2 cellular contexts compared by ENCODE assay signal in genomic region chr2:157296958-157297357, GRCh38.
TF ChIP-seq lines count a peak whose summit lies in the region.

No MANE protein-coding gene starts in this region.

TF ChIP-seq in WTC11, 78 proteins besides CTCF, POLR2A, EP300 and RAD21 (continued from another document):
- TF ChIP-seq ZNF121 (CRISPR knock-in tag; IDR thresholded peaks at IDR 0.05), result no peak
- no peak for TF ChIP-seq AR (CRISPR knock-in tag; IDR thresholded peaks at IDR 0.05)
- no peak for TF ChIP-seq E2F1 (CRISPR knock-in tag; IDR thresholded peaks at IDR 0.05)
- no peak for TF ChIP-seq ATF6 (CRISPR knock-in tag; IDR thresholded peaks at IDR 0.05)
- TF ChIP-seq NR1H2 (CRISPR knock-in tag; IDR thresholded peaks at IDR 0.05), result no peak
- no peak for TF ChIP-seq ESRRA (CRISPR knock-in tag; IDR thresholded peaks at IDR 0.05; ENCODE audit: borderline replicate concordance)
- TF ChIP-seq KAT7 (CRISPR knock-in tag; IDR thresholded peaks at IDR 0.05; ENCODE audit: borderline replicate concordance), result no peak
- no peak for TF ChIP-seq ZMAT4 (CRISPR knock-in tag; IDR thresholded peaks at IDR 0.05)
- TF ChIP-seq ZNF281 (CRISPR knock-in tag; IDR thresholded peaks at IDR 0.05), result no peak
- no peak for TF ChIP-seq TEAD4 (CRISPR knock-in tag; IDR thresholded peaks at IDR 0.05)
- TF ChIP-seq MLX (CRISPR knock-in tag; IDR thresholded peaks at IDR 0.05), result no peak
- no peak for TF ChIP-seq ZNF423 (CRISPR knock-in tag; IDR thresholded peaks at IDR 0.05)
- TF ChIP-seq NFATC4 (CRISPR knock-in tag; IDR thresholded peaks at IDR 0.05), result no peak
- TF ChIP-seq ETV6 (CRISPR knock-in tag; IDR thresholded peaks at IDR 0.05), result no peak

TF ChIP-seq in GM23338, 12 proteins besides CTCF, POLR2A, EP300 and RAD21 (continued from another document):
- TF ChIP-seq STAT1 (IDR thresholded peaks at IDR 0.05; ENCODE audit: unreplicated experiment) (no peak), EZH2 (IDR thresholded peaks at IDR 0.05; ENCODE audit: low read depth, unreplicated experiment) (no peak), REST (IDR thresholded peaks at IDR 0.05; ENCODE audit: unreplicated experiment) (no peak), ZNF462 (CRISPR knock-in tag; IDR thresholded peaks at IDR 0.05) (no peak), CREB1 (CRISPR knock-in tag; IDR thresholded peaks at IDR 0.05; ENCODE audit: low read depth) (no peak), ZNF331 (CRISPR knock-in tag; IDR thresholded peaks at IDR 0.05; ENCODE audit: low read depth) (no peak)
